ENCODE assay signal across 1 cellular context in genomic region chr20:31514154-31515071, GRCh38.
A peak's percentile ranks its signal among the peaks of the same experiment; 100 is the strongest.
TF ChIP-seq lines count a peak whose summit lies in the region.

Gene HM13 (plus strand): TSS chr20:31514442. CDS start chr20:31514552, 110 bp downstream.

TF ChIP-seq in HepG2, 621 proteins besides CTCF, POLR2A, EP300 and RAD21 (continued from another document and continues in another):
- TF ChIP-seq LBX2 (CRISPR knock-in tag; IDR thresholded peaks at IDR 0.05; ENCODE audit: borderline replicate concordance): peak; percentile 98
- TF ChIP-seq ZFP37 (CRISPR knock-in tag; IDR thresholded peaks at IDR 0.05; ENCODE audit: borderline replicate concordance): peak; percentile 95
- peak; percentile 87 for TF ChIP-seq RFX3 (CRISPR knock-in tag; IDR thresholded peaks at IDR 0.05)
- TF ChIP-seq ZNF121 (CRISPR knock-in tag; IDR thresholded peaks at IDR 0.05): no peak; the same call in 1 of the 2 replicates
- TF ChIP-seq MLLT10 (CRISPR knock-in tag; IDR thresholded peaks at IDR 0.05): peak; percentile 57; the same call in 1 of the 2 replicates
- TF ChIP-seq ZNF335 (CRISPR knock-in tag; IDR thresholded peaks at IDR 0.05): peak; percentile 81
- peak; percentile 89 for TF ChIP-seq THAP11 (CRISPR knock-in tag; IDR thresholded peaks at IDR 0.05)
- TF ChIP-seq ZNF740 (CRISPR knock-in tag; IDR thresholded peaks at IDR 0.05): no peak
- no peak for TF ChIP-seq PAF1 (CRISPR knock-in tag; IDR thresholded peaks at IDR 0.05)
- no peak; the same call in 1 of the 2 replicates for TF ChIP-seq SNAI1 (CRISPR knock-in tag; IDR thresholded peaks at IDR 0.05; ENCODE audit: borderline replicate concordance)
- TF ChIP-seq ZC3H4 (CRISPR knock-in tag; IDR thresholded peaks at IDR 0.05; ENCODE audit: borderline replicate concordance): 0 out of 2 replicates have a peak, but pooled peaks have one; percentile 36
- peak; percentile 97; the same call in 1 of the 2 replicates for TF ChIP-seq ZNF761 (CRISPR knock-in tag; conservative IDR thresholded peaks at IDR 0.05)
- no peak; the same call in 1 of the 2 replicates for TF ChIP-seq ZBTB39 (CRISPR knock-in tag; IDR thresholded peaks at IDR 0.05)
- TF ChIP-seq ZSCAN29 (CRISPR knock-in tag; conservative IDR thresholded peaks at IDR 0.05): peak; percentile 75; the same call in 1 of the 2 replicates
- no peak for TF ChIP-seq ATF7 (IDR thresholded peaks at IDR 0.05)
- peak; percentile 94 for TF ChIP-seq ATF7 (CRISPR knock-in tag; IDR thresholded peaks at IDR 0.05)
- no peak for TF ChIP-seq ZSCAN22 (CRISPR knock-in tag; IDR thresholded peaks at IDR 0.05)
- TF ChIP-seq ZBTB25 (CRISPR knock-in tag; IDR thresholded peaks at IDR 0.05): peak; percentile 82; the same call in 1 of the 2 replicates
- no peak; the same call in 1 of the 2 replicates for TF ChIP-seq ZNF660 (CRISPR knock-in tag; IDR thresholded peaks at IDR 0.05; ENCODE audit: borderline replicate concordance, low read depth)
- TF ChIP-seq ZBTB42 (CRISPR knock-in tag; IDR thresholded peaks at IDR 0.05): peak; percentile 98
- no peak for TF ChIP-seq PCBP1 (IDR thresholded peaks at IDR 0.05; ENCODE audit: borderline replicate concordance, low read depth, low read length)
- TF ChIP-seq MIER3 (CRISPR knock-in tag; IDR thresholded peaks at IDR 0.05; ENCODE audit: borderline replicate concordance): no peak; the same call in 1 of the 2 replicates
- TF ChIP-seq PLRG1 (conservative IDR thresholded peaks at IDR 0.05): no peak
- no peak for TF ChIP-seq ZNF30 (CRISPR knock-in tag; IDR thresholded peaks at IDR 0.05)
- TF ChIP-seq ZNF143 (CRISPR knock-in tag; IDR thresholded peaks at IDR 0.05): peak; percentile 66
- peak; percentile 87 for TF ChIP-seq GATAD1 (CRISPR knock-in tag; IDR thresholded peaks at IDR 0.05)
- TF ChIP-seq MTERF4 (CRISPR knock-in tag; IDR thresholded peaks at IDR 0.05): peak; percentile 99
- TF ChIP-seq ZNF318 (CRISPR knock-in tag; IDR thresholded peaks at IDR 0.05): peak; percentile 99
- TF ChIP-seq PAXIP1 (CRISPR knock-in tag; conservative IDR thresholded peaks at IDR 0.05): peak; percentile 60
- no peak for TF ChIP-seq FOXA1 (IDR thresholded peaks at IDR 0.05)
- peak; percentile 90 for TF ChIP-seq FOXA1 (CRISPR knock-in tag; IDR thresholded peaks at IDR 0.05)
- peak; percentile 100 for TF ChIP-seq ZNF225 (CRISPR knock-in tag; IDR thresholded peaks at IDR 0.05)
- peak; percentile 83; the same call in 1 of the 2 replicates for TF ChIP-seq FOXK1 (CRISPR knock-in tag; IDR thresholded peaks at IDR 0.05; ENCODE audit: borderline replicate concordance, low read depth)
- peak; percentile 96 for TF ChIP-seq ZNF343 (CRISPR knock-in tag; IDR thresholded peaks at IDR 0.05)
- TF ChIP-seq ZNF747 (CRISPR knock-in tag; IDR thresholded peaks at IDR 0.05; ENCODE audit: borderline replicate concordance): peak; percentile 98
- peak; percentile 35; the same call in 1 of the 2 replicates for TF ChIP-seq NFE2L1 (CRISPR knock-in tag; IDR thresholded peaks at IDR 0.05; ENCODE audit: borderline replicate concordance)
- 0 out of 2 replicates have a peak, but pooled peaks have one; percentile 38 for TF ChIP-seq GTF2F1 (IDR thresholded peaks at IDR 0.05; ENCODE audit: low read length)
- peak; percentile 60; the same call in 1 of the 2 replicates for TF ChIP-seq ZBTB8A (CRISPR knock-in tag; IDR thresholded peaks at IDR 0.05; ENCODE audit: borderline replicate concordance, low read depth)
- no peak for TF ChIP-seq ZEB1 (IDR thresholded peaks at IDR 0.05; ENCODE audit: insufficient replicate concordance, low read depth)
- TF ChIP-seq CEBPB (IDR thresholded peaks at IDR 0.05; ENCODE audit: borderline replicate concordance, low read depth, low read length): no peak
- TF ChIP-seq ZFP36L1 (CRISPR knock-in tag; IDR thresholded peaks at IDR 0.05): peak; percentile 77; the same call in 1 of the 2 replicates
- TF ChIP-seq HES4 (CRISPR knock-in tag; IDR thresholded peaks at IDR 0.05; ENCODE audit: borderline replicate concordance): peak; percentile 98
- no peak for TF ChIP-seq ZNF713 (CRISPR knock-in tag; IDR thresholded peaks at IDR 0.05)
- peak; percentile 95; the same call in 1 of the 2 replicates for TF ChIP-seq AHR (CRISPR knock-in tag; IDR thresholded peaks at IDR 0.05)
- TF ChIP-seq FOXP1 (IDR thresholded peaks at IDR 0.05): no peak
- TF ChIP-seq FOXP1 (CRISPR knock-in tag; IDR thresholded peaks at IDR 0.05): no peak
- TF ChIP-seq ZNF777 (CRISPR knock-in tag; IDR thresholded peaks at IDR 0.05): peak; percentile 81
- 0 out of 2 replicates have a peak, but pooled peaks have one; percentile 27 for TF ChIP-seq MLX (CRISPR knock-in tag; IDR thresholded peaks at IDR 0.05)
- peak; percentile 87 for TF ChIP-seq HDAC2 (CRISPR knock-in tag; IDR thresholded peaks at IDR 0.05)
- TF ChIP-seq TFAP4 (IDR thresholded peaks at IDR 0.05; ENCODE audit: borderline replicate concordance, low read depth): no peak
